In the genomic region with DNA sequence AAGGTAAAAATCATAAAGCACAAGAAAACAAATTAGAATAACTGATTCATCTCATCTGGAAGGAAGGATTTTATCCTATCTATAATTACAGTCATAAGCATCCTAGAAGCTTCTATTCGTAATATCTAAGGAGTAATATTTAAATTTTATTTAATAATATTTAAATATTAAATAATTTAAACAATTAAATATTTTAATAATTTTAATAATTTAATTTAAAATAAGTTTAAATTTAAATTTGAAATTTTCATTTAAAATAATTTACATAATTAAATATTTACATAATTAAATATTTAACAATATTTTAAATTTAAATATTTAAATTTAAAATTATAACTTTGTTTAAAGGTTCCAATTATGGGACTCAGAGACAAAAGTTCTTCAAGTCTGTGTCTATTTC, we compare ENCODE assay signal across 33 cellular contexts.
"Had no signal": no experiment of that assay in that cellular context is flagged by ENCODE, and none has a peak within 500 bp of the region (broad histone marks: within the 10 kb centered on the region; RNA-seq: fewer than 3 reads in every experiment).

No MANE protein-coding gene starts in this region.

- H3K4me3 Mint-ChIP-seq: activated CD4-positive, alpha-beta memory T cell treated with anti-CD3 and anti-CD28 coated beads, Interleukin-2, amount 10 ng/mL, durations not matched to agents 7 days and 5 days; activated CD4-positive, alpha-beta T cell treated with anti-CD3 and anti-CD28 coated beads, Interleukin-2, amount 10 ng/mL, durations not matched to agents 7 days and 5 days; activated naive CD4-positive, alpha-beta T cell treated with anti-CD3 and anti-CD28 coated beads, Interleukin-2, amount 10 ng/mL, durations not matched to agents 7 days and 5 days; activated naive CD8-positive, alpha-beta T cell treated with anti-CD3 and anti-CD28 coated beads, Interleukin-2, amount 10 ng/mL, durations not matched to agents 7 days and 5 days; activated T-cell treated with anti-CD3 and anti-CD28 coated beads, Interleukin-2, amount 50 U/mL, for 24 hours; activated T-cell treated with anti-CD3 and anti-CD28 coated beads, Interleukin-2, amount 50 U/mL, for 72 hours; brain; effector memory CD8-positive, alpha-beta T cell; T-helper 17 cell; T-helper 2 cell treated with Interferon-gamma antibody and Interleukin-4, amounts not matched to agents 5 μg/mL and 100 μg/mL, for 36 hours had no signal

- FAIRE-seq: endothelial cell of umbilical vein had no signal

- H3K27ac Mint-ChIP-seq: activated CD4-positive, alpha-beta memory T cell treated with anti-CD3 and anti-CD28 coated beads, Interleukin-2, amount 10 ng/mL, durations not matched to agents 7 days and 5 days; activated CD4-positive, alpha-beta T cell treated with anti-CD3 and anti-CD28 coated beads, Interleukin-2, amount 10 ng/mL, durations not matched to agents 7 days and 5 days; activated naive CD4-positive, alpha-beta T cell treated with anti-CD3 and anti-CD28 coated beads, Interleukin-2, amount 10 ng/mL, durations not matched to agents 7 days and 5 days; activated naive CD4-positive, alpha-beta T cell treated with anti-CD3 and anti-CD28 coated beads, Interleukin-2, amount 50 U/mL, for 72 hours; activated naive CD8-positive, alpha-beta T cell treated with anti-CD3 and anti-CD28 coated beads, Interleukin-2, amount 10 ng/mL, durations not matched to agents 7 days and 5 days; activated T-cell treated with anti-CD3 and anti-CD28 coated beads, Interleukin-2, amount 50 U/mL, for 24 hours; activated T-cell treated with anti-CD3 and anti-CD28 coated beads, Interleukin-2, amount 50 U/mL, for 72 hours; brain; effector memory CD8-positive, alpha-beta T cell; T-helper 17 cell; T-helper 2 cell treated with Interferon-gamma antibody and Interleukin-4, amounts not matched to agents 5 μg/mL and 100 μg/mL, for 36 hours had no signal

- H3K4me3 ChIP-seq: ascending aorta, breast epithelium, cardiac muscle cell, coronary artery, esophagus squamous epithelium had no signal

- H3K27me3 Mint-ChIP-seq: activated naive CD4-positive, alpha-beta T cell treated with anti-CD3 and anti-CD28 coated beads, Interleukin-2, amount 10 ng/mL, durations not matched to agents 7 days and 5 days; brain; effector memory CD8-positive, alpha-beta T cell; T-helper 17 cell had no signal

- H3K9me3 Mint-ChIP-seq: activated CD4-positive, alpha-beta memory T cell treated with anti-CD3 and anti-CD28 coated beads, Interleukin-2, amount 10 ng/mL, durations not matched to agents 7 days and 5 days; activated CD4-positive, alpha-beta T cell treated with anti-CD3 and anti-CD28 coated beads, Interleukin-2, amount 10 ng/mL, durations not matched to agents 7 days and 5 days; activated naive CD4-positive, alpha-beta T cell treated with anti-CD3 and anti-CD28 coated beads, Interleukin-2, amount 10 ng/mL, durations not matched to agents 7 days and 5 days; activated naive CD8-positive, alpha-beta T cell treated with anti-CD3 and anti-CD28 coated beads, Interleukin-2, amount 10 ng/mL, durations not matched to agents 7 days and 5 days; activated T-cell treated with anti-CD3 and anti-CD28 coated beads, Interleukin-2, amount 50 U/mL, for 24 hours; activated T-cell treated with anti-CD3 and anti-CD28 coated beads, Interleukin-2, amount 50 U/mL, for 72 hours; T-helper 2 cell treated with Interferon-gamma antibody and Interleukin-4, amounts not matched to agents 5 μg/mL and 100 μg/mL, for 36 hours had no signal

- H3K4me1 Mint-ChIP-seq: activated CD4-positive, alpha-beta memory T cell treated with anti-CD3 and anti-CD28 coated beads, Interleukin-2, amount 10 ng/mL, durations not matched to agents 7 days and 5 days; activated CD4-positive, alpha-beta T cell treated with anti-CD3 and anti-CD28 coated beads, Interleukin-2, amount 10 ng/mL, durations not matched to agents 7 days and 5 days; activated naive CD4-positive, alpha-beta T cell treated with anti-CD3 and anti-CD28 coated beads, Interleukin-2, amount 10 ng/mL, durations not matched to agents 7 days and 5 days; activated naive CD8-positive, alpha-beta T cell treated with anti-CD3 and anti-CD28 coated beads, Interleukin-2, amount 10 ng/mL, durations not matched to agents 7 days and 5 days; brain; T-helper 17 cell had no signal

- H3K27ac ChIP-seq: ascending aorta, breast epithelium, cardiac muscle cell, coronary artery, epithelial cell of prostate, esophagus squamous epithelium had no signal

- H3K27me3 ChIP-seq: ascending aorta, breast epithelium, cardiac muscle cell, esophagus squamous epithelium had no signal

- H3K4me1 ChIP-seq: ascending aorta, breast epithelium, esophagus squamous epithelium had no signal

- H3K9me3 ChIP-seq: ascending aorta, breast epithelium, esophagus squamous epithelium had no signal

- DNase-seq: activated CD4-positive, alpha-beta memory T cell treated with anti-CD3 and anti-CD28 coated beads, Interleukin-2, amount 10 ng/mL, durations not matched to agents 7 days and 5 days; activated CD4-positive, alpha-beta T cell treated with anti-CD3 and anti-CD28 coated beads for 1 hour; activated CD4-positive, alpha-beta T cell treated with anti-CD3 and anti-CD28 coated beads for 4 hours; activated CD4-positive, alpha-beta T cell treated with anti-CD3 and anti-CD28 coated beads, Interleukin-2, amount 10 ng/mL, durations not matched to agents 7 days and 5 days; activated CD4-positive, alpha-beta T cell treated with anti-CD3 and anti-CD28 coated beads, Interleukin-2, amount 50 U/mL, for 4 hours; activated CD8-positive, alpha-beta memory T cell treated with anti-CD3 and anti-CD28 coated beads, Interleukin-2, amount 50 U/mL, for 48 hours; activated gamma-delta T cell; activated naive CD4-positive, alpha-beta T cell; activated naive CD4-positive, alpha-beta T cell treated with anti-CD3 and anti-CD28 coated beads, Interleukin-2, amount 10 ng/mL, durations not matched to agents 7 days and 5 days; activated naive CD8-positive, alpha-beta T cell treated with anti-CD3 and anti-CD28 coated beads, Interleukin-2, amount 10 ng/mL, durations not matched to agents 7 days and 5 days; activated T-cell treated with anti-CD3 and anti-CD28 coated beads for 4 hours; activated T-cell treated with anti-CD3 and anti-CD28 coated beads, Interleukin-2, amount 50 U/mL, for 24 hours; activated T-cell treated with anti-CD3 and anti-CD28 coated beads, Interleukin-2, amount 50 U/mL, for 72 hours; central memory CD4-positive, alpha-beta T cell; cerebellar nuclear complex; dermis blood vessel endothelial cell; effector CD4-positive, alpha-beta T cell; effector memory CD8-positive, alpha-beta T cell; esophagus squamous epithelium; foreskin melanocyte; head of caudate nucleus; T-helper 1 cell; T-helper 17 cell; T1000 had no signal

- H3K36me3 Mint-ChIP-seq: activated naive CD4-positive, alpha-beta T cell treated with anti-CD3 and anti-CD28 coated beads, Interleukin-2, amount 10 ng/mL, durations not matched to agents 7 days and 5 days; activated naive CD4-positive, alpha-beta T cell treated with anti-CD3 and anti-CD28 coated beads, Interleukin-2, amount 50 U/mL, for 72 hours; activated naive CD8-positive, alpha-beta T cell treated with anti-CD3 and anti-CD28 coated beads, Interleukin-2, amount 10 ng/mL, durations not matched to agents 7 days and 5 days; brain had no signal

- H3K36me3 ChIP-seq: ascending aorta, breast epithelium, cardiac muscle cell, esophagus squamous epithelium had no signal
